In genomic region chr1:225509376-225509707, GRCh38 we compare ENCODE assay signal across 11 cellular contexts.
DNase-seq lines count a peak whose midpoint lies in the region; ATAC-seq and TF ChIP-seq lines count a peak whose summit lies in the region.
"Had no signal": no experiment of that assay in that cellular context is flagged by ENCODE, and none has a peak within 500 bp of the region (broad histone marks: within the 10 kb centered on the region; RNA-seq: fewer than 3 reads in every experiment).

No MANE protein-coding gene starts in this region.

- H3K27me3 ChIP-seq in IMR-90 (ENCODE audit: control insufficient read depth, insufficient read depth, low read length) (no peaks in the 10 kb centered on the region), mesenchymal stem cell (ENCODE audit: control insufficient read depth in 1 of 2, insufficient read depth in 1 of 2, low read length in 2 of 2) (no peaks in the 10 kb centered on the region)
- H3K27me3 ChIP-seq: pancreas had no signal

- H3K4me1 ChIP-seq in IMR-90 (ENCODE audit: control insufficient read depth, insufficient read depth, low read length) (peaks cover 10% of the 10 kb centered on the region), mesenchymal stem cell (ENCODE audit: control insufficient read depth, insufficient read depth, low read depth, low read length) (peaks cover 6% of the 10 kb centered on the region)

- no peak for DNase-seq in IMR-90
- no peak for DNase-seq in caudate nucleus (lab: John Stamatoyannopoulos, UW)
- DNase-seq in mesenchymal stem cell = no peak
- no peak for DNase-seq in type B pancreatic cell (ENCODE audit: extremely low spot score, unreplicated experiment)
- DNase-seq in RPMI8226 = no peak
- DNase-seq in HT-29 (ENCODE audit: low spot score) = no peak
- DNase-seq in AML-193 (lab: John Stamatoyannopoulos, UW) = no peak
- DNase-seq: activated CD8-positive, alpha-beta memory T cell treated with anti-CD3 and anti-CD28 coated beads for 24 hours; islet precursor cell; NCI-H2171; pancreas had no signal

- H2BK15ac ChIP-seq in IMR-90 (ENCODE audit: low read depth, low read length) (peak overlapping the region; percentile 79; the same call in 1 of the 3 replicates), mesenchymal stem cell (ENCODE audit: low read depth, poor library complexity, severe bottlenecking) (peak overlapping the region; percentile 57)

- intact Hi-C loops in IMR-90 (cut with micrococcal nuclease) = no loop called here

- peak overlapping the region; percentile 33 for H2AK9ac ChIP-seq in IMR-90 (replicated peaks; ENCODE audit: low read depth, low read length, poor library complexity)

- H3K4ac ChIP-seq in IMR-90 (ENCODE audit: low read depth, low read length) = peak overlapping the region; percentile 67
- no peak overlapping the region for H3K4ac ChIP-seq in mesenchymal stem cell (ENCODE audit: low read depth in 1 of 2, low read length in 2 of 2)

- H3K27ac ChIP-seq in IMR-90 (ENCODE audit: insufficient read depth, low read length) (peak overlapping the region; percentile 56), caudate nucleus (ENCODE audit: low read depth, low read length) (peak overlapping the region; percentile 76), mesenchymal stem cell (ENCODE audit: low read length, poor library complexity, severe bottlenecking) (peak overlapping the region; percentile 83)

- peaks cover 13% of the 10 kb centered on the region for H3K4me1 Mint-ChIP-seq in type B pancreatic cell (ENCODE audit: unreplicated experiment)

- H2BK5ac ChIP-seq in IMR-90 (ENCODE audit: low read depth, low read length, poor library complexity, severe bottlenecking) (peak overlapping the region; percentile 78), mesenchymal stem cell (ENCODE audit: low read depth, low read length, poor library complexity, severe bottlenecking) (no peak overlapping the region)

- peaks cover 14% of the 10 kb centered on the region for H3K9me1 ChIP-seq in IMR-90 (ENCODE audit: insufficient read depth, low read length)

- no peak for TF ChIP-seq POLR2A in IMR-90 (IDR thresholded peaks at IDR 0.05; ENCODE audit: low read depth, low read length)

- no CpG with 5 or more reads among the region's 2 CpGs for WGBS in IMR-90 (ENCODE audit: extremely low coverage in 2 of 2, insufficient read length in 1 of 2), 2 experiments
- WGBS in mesenchymal stem cell = 88% methylated on average over 2 of the region's 2 CpGs

- H3K27me3 Mint-ChIP-seq in type B pancreatic cell = no peaks in the 10 kb centered on the region

- H3K79me1 ChIP-seq in IMR-90 (ENCODE audit: low read depth in 1 of 2, low read length in 2 of 2) (peaks cover 5 to 20% of the 10 kb centered on the region in 2 experiments), mesenchymal stem cell (replicated peaks; ENCODE audit: low read length, poor library complexity, severe bottlenecking) (peaks cover 8% of the 10 kb centered on the region)

- H2BK20ac ChIP-seq in IMR-90 (ENCODE audit: low read depth, low read length) = peak overlapping the region; percentile 72

- H3K4me2 ChIP-seq in IMR-90 (ENCODE audit: low read depth, low read length) (no peak overlapping the region), mesenchymal stem cell (ENCODE audit: low read length, poor library complexity, severe bottlenecking) (no peak overlapping the region)

- in situ Hi-C loops in IMR-90 (cut with MboI; ENCODE audit: low sequenced_read_pairs) = no loop called here

- no peak overlapping the region for H3K4me3 Mint-ChIP-seq in type B pancreatic cell

- H2BK120ac ChIP-seq in IMR-90 (ENCODE audit: low read depth, low read length) = peak overlapping the region; percentile 80
- no peak overlapping the region for H2BK120ac ChIP-seq in mesenchymal stem cell (ENCODE audit: low read depth, low read length)

- H3K14ac ChIP-seq in IMR-90 (replicated peaks; ENCODE audit: low read depth, low read length) (peak overlapping the region; percentile 79), mesenchymal stem cell (ENCODE audit: low read length in 2 of 2) (no peak overlapping the region)

- peak overlapping the region; percentile 92; the same call in 1 of the 2 replicates for H2AK5ac ChIP-seq in IMR-90 (ENCODE audit: low read depth, low read length)
- peak overlapping the region; percentile 78 for H2AK5ac ChIP-seq in mesenchymal stem cell (ENCODE audit: low read length, severe bottlenecking)

- H3K9me3 ChIP-seq in IMR-90 (ENCODE audit: control insufficient read depth, insufficient read depth, low read length) (no peaks in the 10 kb centered on the region), mesenchymal stem cell (ENCODE audit: control insufficient read depth, low read length) (no peaks in the 10 kb centered on the region)
- H3K9me3 ChIP-seq: pancreas had no signal

- no peaks in the 10 kb centered on the region for H3K9me3 Mint-ChIP-seq in type B pancreatic cell

- no peak for TF ChIP-seq CTCF in IMR-90 (conservative IDR thresholded peaks at IDR 0.05; ENCODE audit: low read depth, low read length)
- TF ChIP-seq CTCF in type B pancreatic cell (conservative IDR thresholded peaks at IDR 0.05) = no peak

- TF ChIP-seq RAD21 in IMR-90 (IDR thresholded peaks at IDR 0.05; ENCODE audit: low read length) = no peak

- peak overlapping the region; percentile 46 for H3K27ac Mint-ChIP-seq in type B pancreatic cell

- H3K18ac ChIP-seq in IMR-90 (ENCODE audit: low read depth, low read length) (peak overlapping the region; percentile 60), mesenchymal stem cell (ENCODE audit: low read depth in 1 of 2, low read length in 2 of 2) (peak overlapping the region; percentile 19 to 56)

- ATAC-seq in IMR-90 (ENCODE audit: low read depth) = no peak

- POLR2A ChIA-PET in IMR-90 (lab: Charles Lee; ENCODE audit: unreplicated experiment) = no interaction called here

- H4K8ac ChIP-seq in IMR-90 (ENCODE audit: low read depth in 2 of 2, low read length in 2 of 2) = peak overlapping the region; percentile 6 to 38; a peak in 1 of 4 replicates
- H4K8ac ChIP-seq in mesenchymal stem cell (ENCODE audit: low read length) = no peak overlapping the region

- no peak overlapping the region for H3K4me3 ChIP-seq in IMR-90 (ENCODE audit: insufficient read depth, low read depth, low read length)
- H3K4me3 ChIP-seq in mesenchymal stem cell (ENCODE audit: insufficient read depth in 1 of 2, low read depth in 1 of 2, low read length in 2 of 2) = no peak overlapping the region
- H3K4me3 ChIP-seq: pancreas had no signal

- no peak overlapping the region for H3K56ac ChIP-seq in IMR-90 (ENCODE audit: extremely low read depth, insufficient read depth, low read length)

- H2AFZ ChIP-seq in IMR-90 (replicated peaks; ENCODE audit: low read length, poor library complexity) (no peak overlapping the region), mesenchymal stem cell (ENCODE audit: low read depth, low read length) (no peak overlapping the region)

- no peak overlapping the region for H3K9ac ChIP-seq in IMR-90 (ENCODE audit: low read depth, low read length)
- H3K9ac ChIP-seq in mesenchymal stem cell (ENCODE audit: low read length) = peak overlapping the region; percentile 38

- H3K23ac ChIP-seq in IMR-90 (ENCODE audit: low read depth, low read length) (peak overlapping the region; percentile 78; the same call in 1 of the 2 replicates), mesenchymal stem cell (ENCODE audit: low read length in 2 of 2) (no peak overlapping the region)

- H4K20me1 ChIP-seq in IMR-90 (ENCODE audit: insufficient read depth, low read length) = peaks cover 6% of the 10 kb centered on the region

- H2BK12ac ChIP-seq in mesenchymal stem cell (ENCODE audit: low read length in 2 of 2) = peak overlapping the region in 1 of 2 experiments; percentile 67

- CTCF ChIA-PET in IMR-90 (lab: Yijun Ruan, JAX) = no interaction called here

- dilution Hi-C loops in IMR-90 (cut with HindIII; ENCODE audit: low sequenced_read_pairs, unreplicated experiment) = no loop called here

- H3K36me3 ChIP-seq in IMR-90 (ENCODE audit: control insufficient read depth, insufficient read depth, low read length) (peaks cover 12% of the 10 kb centered on the region), mesenchymal stem cell (ENCODE audit: control insufficient read depth in 1 of 2, insufficient read depth in 2 of 2, low read depth in 1 of 2, low read length in 2 of 2) (peaks cover 11 to 63% of the 10 kb centered on the region in 2 experiments)

- peaks cover 42% of the 10 kb centered on the region for H3K36me3 Mint-ChIP-seq in type B pancreatic cell

- H4K5ac ChIP-seq in IMR-90 (ENCODE audit: low read depth, low read length) = 0 out of 2 replicates have a peak overlapping the region, but pooled peaks have one; percentile 1

- no TSS peak for BruUV-seq in IMR-90 (replicated peaks; lab: Mats Ljungman, UMichigan)

- H4K91ac ChIP-seq in IMR-90 (ENCODE audit: insufficient read depth, low read depth, low read length) = peak overlapping the region; percentile 74
- H4K91ac ChIP-seq in mesenchymal stem cell (ENCODE audit: low read length) = no peak overlapping the region

TF ChIP-seq in IMR-90, 13 proteins besides CTCF, POLR2A, EP300 and RAD21:
- TF ChIP-seq NFE2L2 (IDR thresholded peaks at IDR 0.05; ENCODE audit: low read depth, low read length) (no peak), RFX5 (IDR thresholded peaks at IDR 0.05; ENCODE audit: low read depth, low read length) (no peak), SMC3 (IDR thresholded peaks at IDR 0.05; ENCODE audit: low read depth, low read length) (no peak), CHD1 (IDR thresholded peaks at IDR 0.05; ENCODE audit: low read depth, low read length) (no peak), CEBPB (IDR thresholded peaks at IDR 0.05; ENCODE audit: low read depth, low read length) (no peak), MXI1 (IDR thresholded peaks at IDR 0.05; ENCODE audit: borderline replicate concordance, low read depth, low read length) (no peak), MAZ (IDR thresholded peaks at IDR 0.05; ENCODE audit: borderline replicate concordance, low read depth, low read length) (no peak)
